1 cellular context compared by ENCODE assay signal in genomic region chr1:25773441-25774125, GRCh38.
TF ChIP-seq lines count a peak whose summit lies in the region.

No MANE protein-coding gene starts in this region.

TF ChIP-seq in GM23338, 12 proteins besides CTCF, POLR2A, EP300 and RAD21 (continued from another document):
- no peak for TF ChIP-seq ZNF462 (CRISPR knock-in tag; IDR thresholded peaks at IDR 0.05)
- no peak for TF ChIP-seq REST (IDR thresholded peaks at IDR 0.05; ENCODE audit: unreplicated experiment)
- no peak for TF ChIP-seq EZH2phosphoT487 (IDR thresholded peaks at IDR 0.05; ENCODE audit: unreplicated experiment)
- no peak for TF ChIP-seq ZNF114 (CRISPR knock-in tag; IDR thresholded peaks at IDR 0.05)
